24 cellular contexts compared by ENCODE assay signal in the genomic region with DNA sequence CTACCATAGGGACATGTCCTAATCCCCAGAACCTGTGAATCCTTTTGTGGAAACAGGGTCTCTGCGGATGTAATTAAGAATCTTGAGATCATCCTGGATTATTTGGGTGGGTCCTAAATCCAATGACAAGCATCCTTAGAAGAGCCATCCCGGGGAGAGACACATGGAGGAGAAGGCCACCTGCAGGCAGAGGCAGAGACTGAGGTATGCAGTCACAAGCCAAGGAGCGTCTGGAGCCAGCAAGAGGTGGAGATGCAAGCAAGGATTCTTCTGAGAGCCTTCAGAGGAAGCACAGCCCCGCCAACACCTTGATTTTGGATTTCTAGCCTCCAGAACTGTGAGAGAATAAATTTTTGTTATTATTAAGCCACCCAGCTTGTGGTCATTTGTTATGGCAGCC. TPM values are rescaled to one million over a fixed set of nuclear protein-coding genes. Genes with fewer than 3 reads are reported as not detected.
"Had no signal": no experiment of that assay in that cellular context is flagged by ENCODE, and none has a peak within 500 bp of the region (broad histone marks: within the 10 kb centered on the region; RNA-seq: fewer than 3 reads in every experiment).

No MANE protein-coding gene starts in this region.

- DNase-seq: activated CD4-positive, alpha-beta T cell treated with anti-CD3 and anti-CD28 coated beads for 48 hours; activated CD4-positive, alpha-beta T cell treated with anti-CD3 and anti-CD28 coated beads, Interleukin-2, amount 50 U/mL, for 4 hours; activated CD4-positive, CD25-positive, alpha-beta regulatory T cell treated with anti-CD3 and anti-CD28 coated beads, Interleukin-2, amount 50 U/mL, for 72 hours; activated CD8-positive, alpha-beta memory T cell treated with anti-CD3 and anti-CD28 coated beads, Interleukin-2, amount 50 U/mL, for 48 hours; activated CD8-positive, alpha-beta T cell treated with anti-CD3 and anti-CD28 coated beads, Interleukin-2, amount 10 ng/mL, durations not matched to agents 7 days and 5 days; activated naive CD4-positive, alpha-beta T cell treated with anti-CD3 and anti-CD28 coated beads, Interleukin-2, amount 50 U/mL, for 16 hours; activated naive CD8-positive, alpha-beta T cell treated with anti-CD3 and anti-CD28 coated beads, Interleukin-2, amount 10 ng/mL, durations not matched to agents 7 days and 5 days; activated T-cell treated with anti-CD3 and anti-CD28 coated beads, Interleukin-2, amount 50 U/mL, for 1 hour; adrenal gland; anterior cingulate cortex; caudate nucleus; Kasumi-1; NCI-H1105; NCI-H146; NCI-H1930; NCI-H2171; NCI-H2227 treated with DMSO at 0.1 percent for 48 hours; NCI-H526; NCI-H82; RPMI8226; SHP77; SW 1271 had no signal

- H3K9me3 ChIP-seq: adrenal gland, SJSA1 had no signal

- H3K4me1 ChIP-seq: adrenal gland had no signal

- H3K36me3 ChIP-seq: adrenal gland, SJSA1 had no signal

- H3K27ac ChIP-seq: adrenal gland, SJSA1 had no signal

- H3K27me3 ChIP-seq: adrenal gland, SJSA1 had no signal

- ATAC-seq: activated CD8-positive, alpha-beta T cell treated with anti-CD3 and anti-CD28 coated beads, Interleukin-2, amount 10 ng/mL, durations not matched to agents 7 days and 5 days; SK-N-SH treated with all-trans-retinoic acid at 6 μM for 48 hours had no signal

- H3K4me3 ChIP-seq: adrenal gland, SJSA1 had no signal

RNA-seq across cellular contexts. Expression of a gene that starts 13.8 kb away (rescaled TPM):
- total RNA-seq: activated CD8-positive, alpha-beta T cell treated with anti-CD3 and anti-CD28 coated beads, Interleukin-2, amount 10 ng/mL, durations not matched to agents 7 days and 5 days; activated naive CD8-positive, alpha-beta T cell treated with anti-CD3 and anti-CD28 coated beads, Interleukin-2, amount 10 ng/mL, durations not matched to agents 7 days and 5 days had no signal
